15 cellular contexts compared by ENCODE assay signal in the genomic region with DNA sequence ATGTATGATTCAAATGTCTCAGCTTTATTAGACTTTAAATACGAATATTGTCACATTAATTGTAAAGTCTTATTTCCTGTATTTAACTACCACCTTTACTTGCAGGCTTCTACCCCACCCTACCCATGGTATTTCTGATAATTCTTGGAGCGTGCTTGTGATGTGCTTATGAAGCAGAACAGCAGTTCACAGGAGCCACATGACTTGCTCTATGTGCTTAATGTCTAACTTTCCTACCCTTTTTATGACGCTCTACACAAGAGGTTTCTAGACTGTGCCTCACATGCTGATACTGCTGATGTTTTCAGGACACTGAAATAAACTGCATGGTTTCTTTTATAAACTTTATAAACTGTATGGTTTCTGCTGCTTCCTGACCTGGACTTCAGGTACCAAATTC.
DNase-seq lines count a peak whose midpoint lies in the region; ATAC-seq and TF ChIP-seq lines count a peak whose summit lies in the region.
"Had no signal": no experiment of that assay in that cellular context is flagged by ENCODE, and none has a peak within 500 bp of the region (broad histone marks: within the 10 kb centered on the region; RNA-seq: fewer than 3 reads in every experiment).

No MANE protein-coding gene starts in this region.

- H3K4me3 ChIP-seq in epithelial cell of proximal tubule (ENCODE audit: low read depth, low read length) = no peak overlapping the region
- no peak overlapping the region for H3K4me3 ChIP-seq in left lung
- no peak overlapping the region for H3K4me3 ChIP-seq in upper lobe of right lung
- H3K4me3 ChIP-seq: BLaER1 treated with 17β-estradiol and CSF1 and Interleukin-3, amounts not matched to agents 10 nM and 100 nM; GM12878 had no signal

- H3K27me3 Mint-ChIP-seq in activated CD8-positive, alpha-beta T cell treated with anti-CD3 and anti-CD28 coated beads, Interleukin-2, amount 10 ng/mL, durations not matched to agents 7 days and 5 days (ENCODE audit: low read depth) = peaks cover 2% of the 10 kb centered on the region
- H3K27me3 Mint-ChIP-seq: CD4-positive, CD25-positive, alpha-beta regulatory T cell had no signal

- TF ChIP-seq CTCF in epithelial cell of proximal tubule (conservative IDR thresholded peaks at IDR 0.05; ENCODE audit: low read depth, low read length) (no peak), left lung (IDR thresholded peaks at IDR 0.05) (no peak), upper lobe of right lung (IDR thresholded peaks at IDR 0.05) (no peak)

- DNase-seq in epithelial cell of proximal tubule (ENCODE audit: low read depth) = peak; percentile 68
- no peak for DNase-seq in left lung
- DNase-seq in upper lobe of right lung = no peak
- DNase-seq in activated CD8-positive, alpha-beta T cell treated with anti-CD3 and anti-CD28 coated beads, Interleukin-2, amount 10 ng/mL, durations not matched to agents 7 days and 5 days = no peak
- DNase-seq in NCI-H2196 (lab: John Stamatoyannopoulos, UW; ENCODE audit: unreplicated experiment) = no peak
- DNase-seq: 8988T; CD4-positive, CD25-positive, alpha-beta regulatory T cell; DMS 273 treated with DMSO at 0.1 percent for 48 hours; IMR-90; KBM-7 had no signal

- no peaks in the 10 kb centered on the region for H3K36me3 Mint-ChIP-seq in activated CD8-positive, alpha-beta T cell treated with anti-CD3 and anti-CD28 coated beads, Interleukin-2, amount 10 ng/mL, durations not matched to agents 7 days and 5 days (ENCODE audit: low read depth)
- H3K36me3 Mint-ChIP-seq: CD4-positive, CD25-positive, alpha-beta regulatory T cell had no signal

- POLR2A ChIA-PET in activated CD8-positive, alpha-beta T cell treated with anti-CD3 and anti-CD28 coated beads, Interleukin-2, amount 10 ng/mL, durations not matched to agents 7 days and 5 days (lab: Charles Lee) = no interaction called here

- H3K4me1 Mint-ChIP-seq in activated CD8-positive, alpha-beta T cell treated with anti-CD3 and anti-CD28 coated beads, Interleukin-2, amount 10 ng/mL, durations not matched to agents 7 days and 5 days (ENCODE audit: low read depth) = peaks cover 25% of the 10 kb centered on the region

- no peaks in the 10 kb centered on the region for H3K9me3 Mint-ChIP-seq in activated CD8-positive, alpha-beta T cell treated with anti-CD3 and anti-CD28 coated beads, Interleukin-2, amount 10 ng/mL, durations not matched to agents 7 days and 5 days (ENCODE audit: insufficient read depth)

- H3K36me3 ChIP-seq in KOPT-K1 (ENCODE audit: insufficient read depth, low read length) = no peaks in the 10 kb centered on the region
- no peaks in the 10 kb centered on the region for H3K36me3 ChIP-seq in left lung
- H3K36me3 ChIP-seq in upper lobe of right lung = no peaks in the 10 kb centered on the region
- H3K36me3 ChIP-seq: BLaER1 treated with 17β-estradiol and CSF1 and Interleukin-3, amounts not matched to agents 10 nM and 100 nM had no signal

- H3K4me3 Mint-ChIP-seq in activated CD8-positive, alpha-beta T cell treated with anti-CD3 and anti-CD28 coated beads, Interleukin-2, amount 10 ng/mL, durations not matched to agents 7 days and 5 days = no peak overlapping the region
- H3K4me3 Mint-ChIP-seq: CD4-positive, CD25-positive, alpha-beta regulatory T cell had no signal

- H3K27ac Mint-ChIP-seq in activated CD8-positive, alpha-beta T cell treated with anti-CD3 and anti-CD28 coated beads, Interleukin-2, amount 10 ng/mL, durations not matched to agents 7 days and 5 days = no peak overlapping the region
- H3K27ac Mint-ChIP-seq: CD4-positive, CD25-positive, alpha-beta regulatory T cell had no signal

- H3K27ac ChIP-seq in KOPT-K1 (ENCODE audit: low read depth, low read length, poor library complexity, severe bottlenecking) (peak overlapping the region; percentile 96), left lung (no peak overlapping the region), upper lobe of right lung (no peak overlapping the region)
- H3K27ac ChIP-seq: BLaER1 treated with 17β-estradiol and CSF1 and Interleukin-3, amounts not matched to agents 10 nM and 100 nM had no signal

- CTCF ChIA-PET in activated CD8-positive, alpha-beta T cell treated with anti-CD3 and anti-CD28 coated beads, Interleukin-2, amount 10 ng/mL, durations not matched to agents 7 days and 5 days (lab: Charles Lee) = no interaction called here

- H3K27me3 ChIP-seq in left lung (no peaks in the 10 kb centered on the region), upper lobe of right lung (no peaks in the 10 kb centered on the region)
- H3K27me3 ChIP-seq: BLaER1 treated with 17β-estradiol and CSF1 and Interleukin-3, amounts not matched to agents 10 nM and 100 nM had no signal

- ATAC-seq in left lung (peak; percentile 31), upper lobe of right lung (peak; percentile 19), HG03045 (IDR thresholded peaks at IDR 0.05; ENCODE audit: unreplicated experiment) (no peak)
- no peak for ATAC-seq in activated CD8-positive, alpha-beta T cell treated with anti-CD3 and anti-CD28 coated beads, Interleukin-2, amount 10 ng/mL, durations not matched to agents 7 days and 5 days
- ATAC-seq: GM12878, HCT116 had no signal

- H3K4me1 ChIP-seq in left lung (peaks cover 0 to 3% of the 10 kb centered on the region in 2 donors), upper lobe of right lung (no peaks in the 10 kb centered on the region)

- intact Hi-C loops in left lung (cut with DNase I) (no loop called here), upper lobe of right lung (cut with DNase I) (no loop called here)

- peaks cover 47% of the 10 kb centered on the region for H3K9me3 ChIP-seq in KOPT-K1 (ENCODE audit: insufficient read depth, low read length, poor library complexity, severe bottlenecking)
- H3K9me3 ChIP-seq in left lung = no peaks in the 10 kb centered on the region
- H3K9me3 ChIP-seq in upper lobe of right lung = no peaks in the 10 kb centered on the region

Comparison
In these comparisons a context has a peak if more than half of its experiments do, and no peak if none do; other contexts are left out.
1. ATAC-seq: peak in left lung (single experiment) and upper lobe of right lung (single experiment); none in HG03045 (single experiment) and activated CD8-positive, alpha-beta T cell treated with anti-CD3 and anti-CD28 coated beads, Interleukin-2, amount 10 ng/mL, durations not matched to agents 7 days and 5 days (single experiment).